12 cellular contexts compared by ENCODE assay signal in the genomic region with DNA sequence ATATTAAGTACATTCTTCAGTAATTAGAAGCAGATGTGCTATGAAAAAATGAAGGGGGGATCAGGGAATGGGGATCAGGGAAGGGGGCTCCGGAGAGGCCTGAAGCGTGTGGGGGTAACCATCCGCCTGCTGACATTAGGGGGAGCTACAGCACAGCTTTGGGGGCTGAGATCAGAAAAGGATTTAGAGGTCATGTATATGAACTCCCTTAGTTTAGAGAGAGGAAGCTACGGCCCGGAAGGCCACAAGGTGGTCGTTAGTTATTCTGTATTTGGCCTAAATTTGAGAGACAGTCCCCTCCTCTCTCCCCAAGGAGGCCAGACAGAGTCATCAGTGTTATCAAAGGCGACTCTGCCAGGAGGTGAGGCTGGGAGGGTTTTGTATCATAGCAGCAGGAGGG. TPM values are rescaled to one million over a fixed set of nuclear protein-coding genes. Genes with fewer than 3 reads are reported as not detected.
DNase-seq lines count a peak whose midpoint lies in the region; ATAC-seq and TF ChIP-seq lines count a peak whose summit lies in the region.
"Had no signal": no experiment of that assay in that cellular context is flagged by ENCODE, and none has a peak within 500 bp of the region (broad histone marks: within the 10 kb centered on the region; RNA-seq: fewer than 3 reads in every experiment).

No MANE protein-coding gene starts in this region.

- H3K4me3 ChIP-seq in CD8-positive, alpha-beta T cell (ENCODE audit: low read depth, low read length) = no peak overlapping the region
- H3K4me3 ChIP-seq in SK-N-SH (ENCODE audit: low read depth in 2 of 2, low read length in 1 of 2) = no peak overlapping the region
- H3K4me3 ChIP-seq: Peyer's patch had no signal

- intact Hi-C loops in CD8-positive, alpha-beta T cell (cut with DNase I, micrococcal nuclease) = loop anchor here (2.0 to 10.0 kb wide), 5 partner anchors 14 to 1623 kb away; partner anchors contain the start of gene STK24 (in 1 of the 2)
- intact Hi-C loops in CD14-positive monocyte (cut with micrococcal nuclease) = loop anchor here in 1 of 2 donors (10.0 kb wide), 1 partner anchor 96 kb away; the partner anchor contains the start of gene TM9SF2

- H3K36me3 Mint-ChIP-seq in CD8-positive, alpha-beta T cell = no peaks in the 10 kb centered on the region
- no peaks in the 10 kb centered on the region for H3K36me3 Mint-ChIP-seq in CD14-positive monocyte

- no peaks in the 10 kb centered on the region for H3F3A ChIP-seq in SK-N-SH (replicated peaks; ENCODE audit: insufficient read depth)

- H3K4me3 Mint-ChIP-seq in CD8-positive, alpha-beta T cell = no peak overlapping the region
- no peak overlapping the region for H3K4me3 Mint-ChIP-seq in CD14-positive monocyte

- no peak overlapping the region for H3K27ac ChIP-seq in CD8-positive, alpha-beta T cell (ENCODE audit: low read depth, low read length)
- no peak overlapping the region for H3K27ac ChIP-seq in SK-N-SH (ENCODE audit: low read depth in 2 of 2, low read length in 1 of 2)
- H3K27ac ChIP-seq: Peyer's patch had no signal

- H3K9me3 ChIP-seq in CD8-positive, alpha-beta T cell (ENCODE audit: low read length) = no peaks in the 10 kb centered on the region
- H3K9me3 ChIP-seq in SK-N-SH = no peaks in the 10 kb centered on the region
- H3K9me3 ChIP-seq: Peyer's patch had no signal

- H3K27me3 ChIP-seq in CD8-positive, alpha-beta T cell (ENCODE audit: insufficient read depth, low read length) = no peaks in the 10 kb centered on the region
- no peaks in the 10 kb centered on the region for H3K27me3 ChIP-seq in SK-N-SH (ENCODE audit: insufficient read depth)
- H3K27me3 ChIP-seq: Peyer's patch had no signal

- peaks cover 20% of the 10 kb centered on the region for H3K4me1 ChIP-seq in CD8-positive, alpha-beta T cell (ENCODE audit: insufficient read depth, low read length)
- H3K4me1 ChIP-seq in SK-N-SH (ENCODE audit: control insufficient read depth in 1 of 2, insufficient read depth in 2 of 2, low read depth in 1 of 2, low read length in 1 of 2) = no peaks in the 10 kb centered on the region; a peak in 1 of 4 replicates

- no peaks in the 10 kb centered on the region for H3K9me2 ChIP-seq in SK-N-SH

- ATAC-seq in CD8-positive, alpha-beta T cell = peak; percentile 67
- no peak for ATAC-seq in HG03571 (IDR thresholded peaks at IDR 0.05; ENCODE audit: unreplicated experiment)

- 67% methylated on average over 7 of the region's 7 CpGs for WGBS in SK-N-SH (ENCODE audit: low lambda C conversion rate)

- H3K79me2 ChIP-seq in SK-N-SH (ENCODE audit: insufficient read depth) = no peaks in the 10 kb centered on the region

- peak overlapping the region; percentile 69 for H3K27ac Mint-ChIP-seq in CD8-positive, alpha-beta T cell
- no peak overlapping the region for H3K27ac Mint-ChIP-seq in CD14-positive monocyte

- no peaks in the 10 kb centered on the region for H3K9me3 Mint-ChIP-seq in CD8-positive, alpha-beta T cell
- peaks cover 0 to 4% (median 0%) of the 10 kb centered on the region in 7 donors for H3K9me3 Mint-ChIP-seq in CD14-positive monocyte

- TF ChIP-seq CTCF in CD8-positive, alpha-beta T cell (IDR thresholded peaks at IDR 0.05) = peak; percentile 29
- TF ChIP-seq CTCF in GM20000 (IDR thresholded peaks at IDR 0.05; ENCODE audit: extremely low read depth, missing control alignments) (peak; percentile 7), SK-N-SH (IDR thresholded peaks at IDR 0.05) (no peak; the same call in 1 of the 2 replicates), CD14-positive monocyte (IDR thresholded peaks at IDR 0.05) (no peak)

- H4K20me1 ChIP-seq in SK-N-SH (ENCODE audit: insufficient read depth) = no peaks in the 10 kb centered on the region

- no peak for TF ChIP-seq EP300 in SK-N-SH (IDR thresholded peaks at IDR 0.05; ENCODE audit: borderline replicate concordance in 1 of 2, low read depth in 1 of 2, low read length in 1 of 2)

- no peak overlapping the region for H3K4me2 ChIP-seq in SK-N-SH

- CTCF ChIA-PET in CD8-positive, alpha-beta T cell (lab: Charles Lee) = interaction anchor here (0.9 to 1.4 kb wide), 4 partner anchors 11 to 161 kb away, joined by 3 to 4 read pairs (median 3); no protein-coding TSS in a partner anchor
- CTCF ChIA-PET in SK-N-SH (lab: Yijun Ruan, JAX) = interaction anchor here (0.6 to 1.0 kb wide), 2 partner anchors 10 to 22 kb away, joined by 3 read pairs; no protein-coding TSS in a partner anchor

- no peaks in the 10 kb centered on the region for H3K36me3 ChIP-seq in CD8-positive, alpha-beta T cell (ENCODE audit: insufficient read depth, low read length)
- no peaks in the 10 kb centered on the region for H3K36me3 ChIP-seq in SK-N-SH (replicated peaks in 1 of 2; ENCODE audit: control insufficient read depth in 1 of 2, insufficient read depth in 2 of 2, low read length in 1 of 2)
- H3K36me3 ChIP-seq: Peyer's patch had no signal

- POLR2A ChIA-PET in CD8-positive, alpha-beta T cell (lab: Charles Lee) = interaction anchor here (1.1 kb wide), 1 partner anchor 57 kb away, joined by 3 read pairs; no protein-coding TSS in a partner anchor
- POLR2A ChIA-PET in SK-N-SH (lab: Yijun Ruan, JAX) = no interaction called here

- peak; percentile 43 for TF ChIP-seq RAD21 in SK-N-SH (IDR thresholded peaks at IDR 0.05; ENCODE audit: low read length)

- H3K4me1 Mint-ChIP-seq in CD8-positive, alpha-beta T cell (ENCODE audit: low read depth) = peaks cover 29% of the 10 kb centered on the region
- H3K4me1 Mint-ChIP-seq in CD14-positive monocyte = peaks cover 9% of the 10 kb centered on the region

- no peaks in the 10 kb centered on the region for H3K27me3 Mint-ChIP-seq in CD8-positive, alpha-beta T cell (ENCODE audit: low read depth)
- peaks cover 5 to 14% (median 13%) of the 10 kb centered on the region in 3 donors for H3K27me3 Mint-ChIP-seq in CD14-positive monocyte (ENCODE audit: low read depth in 3 of 3)

- H3K9ac ChIP-seq in SK-N-SH = no peak overlapping the region

- peak in 1 of 7 experiments; percentile 15 for DNase-seq in CD8-positive, alpha-beta T cell
- no peak for DNase-seq in GM20000 (ENCODE audit: low spot score)
- DNase-seq in SK-N-SH = peak; percentile 30
- DNase-seq in iPS-NIHi11 (ENCODE audit: low spot score) = peak; percentile 61
- DNase-seq in kidney glomerular epithelial cell (lab: John Stamatoyannopoulos, UW) = no peak
- DNase-seq in NCI-H2029 (lab: John Stamatoyannopoulos, UW) = no peak
- DNase-seq in CD14-positive monocyte (ENCODE audit: low spot score) = no peak
- DNase-seq: activated CD8-positive, alpha-beta memory T cell treated with anti-CD3 and anti-CD28 coated beads, Interleukin-2, amount 50 U/mL, for 4 hours; glutamatergic neuron; Peyer's patch; stimulated activated CD4-positive, alpha-beta T cell treated with anti-CD3 and anti-CD28 coated beads, Interleukin-4, amount 100 ng/mL, for 24 hours had no signal

- no peak overlapping the region for H2AFZ ChIP-seq in SK-N-SH (ENCODE audit: low read depth)

TF ChIP-seq in SK-N-SH, 30 proteins besides CTCF, POLR2A, EP300 and RAD21:
- no peak for TF ChIP-seq MAX (IDR thresholded peaks at IDR 0.05; ENCODE audit: low read depth)
- TF ChIP-seq NFIC (IDR thresholded peaks at IDR 0.05; ENCODE audit: borderline replicate concordance) = no peak
- TF ChIP-seq, protein P1, sequence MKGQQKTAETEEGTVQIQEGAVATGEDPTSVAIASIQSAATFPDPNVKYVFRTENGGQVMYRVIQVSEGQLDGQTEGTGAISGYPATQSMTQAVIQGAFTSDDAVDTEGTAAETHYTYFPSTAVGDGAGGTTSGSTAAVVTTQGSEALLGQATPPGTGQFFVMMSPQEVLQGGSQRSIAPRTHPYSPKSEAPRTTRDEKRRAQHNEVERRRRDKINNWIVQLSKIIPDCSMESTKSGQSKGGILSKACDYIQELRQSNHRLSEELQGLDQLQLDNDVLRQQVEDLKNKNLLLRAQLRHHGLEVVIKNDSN (IDR thresholded peaks at IDR 0.05; ENCODE audit: borderline replicate concordance, low read depth) = no peak
- TF ChIP-seq CHD2 (IDR thresholded peaks at IDR 0.05; ENCODE audit: low read length, partially characterized antibody) = no peak

RNA-seq across cellular contexts. Expression of gene CLYBL, which starts 6.2 kb away (rescaled TPM):
- total RNA-seq in CD8-positive, alpha-beta T cell = 1 to 10 TPM; 2.5 to 4.1 TPM
- polyA plus RNA-seq in SK-N-SH (2012; rRNA removed) (4.7 and 6.3 TPM in 2 replicates), CD14-positive monocyte (1 to 10 TPM; 1.1 to 3.3 TPM)
- 5.5 and 6.3 TPM in 2 replicates for polyA plus RNA-seq in SK-N-SH (2012; cell fraction: cytosol; rRNA removed)
- 5.0 and 7.8 TPM in 2 replicates for polyA plus RNA-seq in SK-N-SH (2012; cell fraction: nucleus; rRNA removed)

Comparison
In these comparisons a context has a peak if more than half of its experiments do, and no peak if none do; other contexts are left out.
1. DNase-seq: peak in SK-N-SH (single experiment) and iPS-NIHi11 (single experiment); none in GM20000 (single experiment), kidney glomerular epithelial cell (single experiment), NCI-H2029 (single experiment) and CD14-positive monocyte (single experiment).
2. CTCF ChIP-seq: peak in CD8-positive, alpha-beta T cell (single experiment) and GM20000 (single experiment); none in SK-N-SH (single experiment) and CD14-positive monocyte (single experiment).